ENCODE assay signal across 11 cellular contexts in the genomic region with DNA sequence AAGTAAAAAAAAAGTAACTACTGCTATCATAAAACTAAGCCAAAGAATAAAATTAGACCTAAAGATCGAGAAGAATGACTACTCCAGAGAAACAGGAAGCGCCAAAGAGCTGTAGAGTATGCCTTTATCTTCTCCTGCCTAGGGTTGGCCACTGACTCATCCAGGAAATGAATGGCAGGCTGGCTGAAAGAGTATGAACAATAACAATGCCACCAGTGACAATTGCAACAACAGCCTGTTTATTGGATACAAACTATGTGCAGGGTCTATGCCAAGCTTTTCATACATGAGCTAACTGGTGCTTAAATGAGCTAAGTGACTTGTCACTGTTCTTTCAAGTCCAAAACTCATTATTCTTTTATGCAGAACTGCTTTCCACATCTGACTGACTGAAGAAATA.
A peak's percentile ranks its signal among the peaks of the same experiment; 100 is the strongest.
DNase-seq lines count a peak whose midpoint lies in the region; ATAC-seq and TF ChIP-seq lines count a peak whose summit lies in the region.
"Had no signal": no experiment of that assay in that cellular context is flagged by ENCODE, and none has a peak within 500 bp of the region (broad histone marks: within the 10 kb centered on the region; RNA-seq: fewer than 3 reads in every experiment).

No MANE protein-coding gene starts in this region.

- no peaks in the 10 kb centered on the region for H3K9me3 ChIP-seq in right cardiac atrium (ENCODE audit: control insufficient read depth, low read length)

- H3K9me3 Mint-ChIP-seq in type B pancreatic cell (peaks cover 6% of the 10 kb centered on the region), endothelial cell (ENCODE audit: unreplicated experiment) (no peaks in the 10 kb centered on the region)

- DNase-seq in right cardiac atrium (no peak), Right ventricle myocardium superior (no peak), amniotic epithelial cell (ENCODE audit: low read depth) (peak; percentile 82), inferior parietal cortex (ENCODE audit: extremely low spot score) (peak; percentile 66), type B pancreatic cell (ENCODE audit: extremely low spot score, unreplicated experiment) (no peak), endothelial cell (ENCODE audit: low spot score) (no peak), SKM-1 treated with dmso at 0.1 percent for 144 hours (lab: John Stamatoyannopoulos, UW; ENCODE audit: unreplicated experiment) (no peak)
- DNase-seq: activated B cell treated with CpG ODN at 0.5 μM for 24 hours, heart right ventricle had no signal

- ATAC-seq in right cardiac atrium (peak; percentile 57 to 80), Right ventricle myocardium superior (ENCODE audit: poor library complexity) (no peak), GM19023 (IDR thresholded peaks at IDR 0.05; ENCODE audit: unreplicated experiment) (no peak)
- ATAC-seq: heart right ventricle had no signal

- no peak overlapping the region for H3K4me3 Mint-ChIP-seq in type B pancreatic cell
- H3K4me3 Mint-ChIP-seq in endothelial cell (ENCODE audit: unreplicated experiment): no peak overlapping the region
- H3K4me3 Mint-ChIP-seq: activated B cell treated with CpG ODN at 0.5 μM for 24 hours; activated naive CD8-positive, alpha-beta T cell had no signal

- WGBS in right cardiac atrium: 28% methylated on average over 2 of the region's 2 CpGs

- H3K27ac Mint-ChIP-seq in type B pancreatic cell (peak overlapping the region; percentile 3), endothelial cell (ENCODE audit: unreplicated experiment) (no peak overlapping the region)
- H3K27ac Mint-ChIP-seq: activated B cell treated with CpG ODN at 0.5 μM for 24 hours; activated naive CD8-positive, alpha-beta T cell had no signal

- intact Hi-C loops in right cardiac atrium (cut with DNase I): no loop called here
- intact Hi-C loops in Right ventricle myocardium superior (cut with DNase I): no loop called here

- no peak overlapping the region for H3K4me3 ChIP-seq in right cardiac atrium (ENCODE audit: low read length)
- H3K4me3 ChIP-seq: heart right ventricle had no signal

- no peak for TF ChIP-seq CTCF in type B pancreatic cell (conservative IDR thresholded peaks at IDR 0.05)
- TF ChIP-seq CTCF in endothelial cell (IDR thresholded peaks at IDR 0.05; ENCODE audit: unreplicated experiment): no peak

- H3K4me1 ChIP-seq in right cardiac atrium (ENCODE audit: control insufficient read depth, insufficient read depth, low read length): no peaks in the 10 kb centered on the region

- no peaks in the 10 kb centered on the region for H3K27me3 ChIP-seq in right cardiac atrium (ENCODE audit: control insufficient read depth, insufficient read depth)
- H3K27me3 ChIP-seq: heart right ventricle had no signal

- H3K36me3 Mint-ChIP-seq in type B pancreatic cell: no peaks in the 10 kb centered on the region
- H3K36me3 Mint-ChIP-seq in endothelial cell (ENCODE audit: low read depth, unreplicated experiment): no peaks in the 10 kb centered on the region
- H3K36me3 Mint-ChIP-seq: activated naive CD8-positive, alpha-beta T cell had no signal

- H3K4me1 Mint-ChIP-seq in type B pancreatic cell (ENCODE audit: unreplicated experiment) (no peaks in the 10 kb centered on the region), endothelial cell (ENCODE audit: unreplicated experiment) (peaks cover 13% of the 10 kb centered on the region)
- H3K4me1 Mint-ChIP-seq: activated B cell treated with CpG ODN at 0.5 μM for 24 hours had no signal

- H3K27me3 Mint-ChIP-seq in type B pancreatic cell (no peaks in the 10 kb centered on the region), endothelial cell (ENCODE audit: unreplicated experiment) (no peaks in the 10 kb centered on the region)
- H3K27me3 Mint-ChIP-seq: activated B cell treated with CpG ODN at 0.5 μM for 24 hours; activated naive CD8-positive, alpha-beta T cell had no signal

- H3K27ac ChIP-seq in right cardiac atrium (ENCODE audit: low read length): no peak overlapping the region
- H3K27ac ChIP-seq: heart right ventricle had no signal

Comparison
In these comparisons a context has a peak if more than half of its experiments do, and no peak if none do; other contexts are left out.
1. ATAC-seq: peak in right cardiac atrium (2 of 2); none in Right ventricle myocardium superior (single experiment) and GM19023 (single experiment).
2. DNase-seq: peak in amniotic epithelial cell (single experiment) and inferior parietal cortex (single experiment); none in right cardiac atrium (0 of 3), Right ventricle myocardium superior (single experiment), type B pancreatic cell (single experiment), endothelial cell (single experiment) and SKM-1 treated with dmso at 0.1 percent for 144 hours (single experiment).